1 cellular context compared by ENCODE assay signal in genomic region chr14:85538636-85539035, GRCh38.
TF ChIP-seq lines count a peak whose summit lies in the region.

No MANE protein-coding gene starts in this region.

TF ChIP-seq in WTC11, 78 proteins besides CTCF, POLR2A, EP300 and RAD21 (continued from another document):
- no peak for TF ChIP-seq AFF4 (CRISPR knock-in tag; IDR thresholded peaks at IDR 0.05; ENCODE audit: borderline replicate concordance)
- TF ChIP-seq TEAD4 (CRISPR knock-in tag; IDR thresholded peaks at IDR 0.05), result no peak
- TF ChIP-seq GABPB1 (CRISPR knock-in tag; IDR thresholded peaks at IDR 0.05), result no peak
- TF ChIP-seq MLX (CRISPR knock-in tag; IDR thresholded peaks at IDR 0.05), result no peak
- TF ChIP-seq HMGXB4 (CRISPR knock-in tag; IDR thresholded peaks at IDR 0.05), result no peak
- no peak for TF ChIP-seq NR2C2 (CRISPR knock-in tag; IDR thresholded peaks at IDR 0.05)
- no peak for TF ChIP-seq ZNF512 (CRISPR knock-in tag; IDR thresholded peaks at IDR 0.05; ENCODE audit: borderline replicate concordance)
- TF ChIP-seq FOXP4 (CRISPR knock-in tag; IDR thresholded peaks at IDR 0.05), result no peak
- TF ChIP-seq ZNF138 (CRISPR knock-in tag; conservative IDR thresholded peaks at IDR 0.05), result no peak
- no peak for TF ChIP-seq SP1 (CRISPR knock-in tag; conservative IDR thresholded peaks at IDR 0.05)
- no peak for TF ChIP-seq CDX4 (CRISPR knock-in tag; IDR thresholded peaks at IDR 0.05; ENCODE audit: borderline replicate concordance)
- TF ChIP-seq HMGA2 (CRISPR knock-in tag; IDR thresholded peaks at IDR 0.05), result no peak
- no peak for TF ChIP-seq ZNF532 (CRISPR knock-in tag; IDR thresholded peaks at IDR 0.05; ENCODE audit: borderline replicate concordance)
- TF ChIP-seq ATF2 (CRISPR knock-in tag; IDR thresholded peaks at IDR 0.05; ENCODE audit: borderline replicate concordance, low read depth), result no peak
